8 cellular contexts compared by ENCODE assay signal in the genomic region with DNA sequence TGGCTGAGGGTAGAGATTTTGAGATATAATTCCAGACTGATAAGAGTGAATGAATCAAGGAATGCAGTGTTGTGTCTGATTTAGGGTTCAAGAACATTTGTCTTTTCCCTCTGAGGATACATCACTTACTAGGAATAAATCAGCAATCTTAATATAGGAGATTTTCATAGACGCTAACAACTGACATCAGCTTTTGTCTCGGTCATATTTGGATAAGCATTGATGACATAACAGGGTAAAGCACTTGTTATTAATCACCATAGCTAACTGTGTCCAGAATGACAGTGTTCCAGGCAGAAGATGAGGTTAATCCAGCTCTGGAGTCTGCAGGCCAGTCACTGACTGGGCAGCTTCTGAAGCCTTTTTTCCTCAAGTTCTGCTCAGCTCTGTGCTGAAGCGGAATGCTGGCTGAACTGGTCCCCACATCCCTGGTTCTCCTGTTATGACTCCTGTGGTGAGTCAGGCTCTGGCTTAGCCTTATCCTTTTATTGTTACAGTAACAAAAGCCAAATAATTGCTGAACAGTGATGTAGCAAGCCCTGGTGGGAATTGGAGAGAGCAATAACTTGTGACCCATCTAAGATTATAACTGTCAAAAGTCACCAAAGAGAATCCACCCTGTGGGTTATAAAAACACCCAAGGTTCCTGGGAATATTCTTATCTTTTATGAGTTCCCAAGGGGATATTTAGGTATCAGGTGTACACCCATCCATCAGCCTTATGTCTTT. TPM values are rescaled to one million over a fixed set of nuclear protein-coding genes. Genes with fewer than 3 reads are reported as not detected.
DNase-seq lines count a peak whose midpoint lies in the region; ATAC-seq and TF ChIP-seq lines count a peak whose summit lies in the region.

No MANE protein-coding gene starts in this region.

- CTCF ChIA-PET in activated CD8-positive, alpha-beta T cell treated with anti-CD3 and anti-CD28 coated beads for 36 hours (lab: Charles Lee): interaction anchor here (1.4 to 2.6 kb wide), 4 partner anchors 13 to 391 kb away, joined by 3 to 8 read pairs (median 5); no protein-coding TSS in a partner anchor

- no peaks in the 10 kb centered on the region for H3K27me3 Mint-ChIP-seq in activated CD8-positive, alpha-beta T cell treated with anti-CD3 and anti-CD28 coated beads for 36 hours
- no peaks in the 10 kb centered on the region for H3K27me3 Mint-ChIP-seq in glutamatergic neuron (ENCODE audit: unreplicated experiment)

- TF ChIP-seq CTCF in activated CD8-positive, alpha-beta T cell treated with anti-CD3 and anti-CD28 coated beads for 36 hours (IDR thresholded peaks at IDR 0.05): no peak
- no peak for TF ChIP-seq CTCF in glutamatergic neuron (IDR thresholded peaks at IDR 0.05; ENCODE audit: partially characterized antibody, unreplicated experiment)

- peak; percentile 31 for ATAC-seq in activated CD8-positive, alpha-beta T cell treated with anti-CD3 and anti-CD28 coated beads for 36 hours
- ATAC-seq in sciatic nerve (peak; percentile 89), HG03039 (IDR thresholded peaks at IDR 0.05; ENCODE audit: unreplicated experiment) (no peak)

- H3K4me1 Mint-ChIP-seq in activated CD8-positive, alpha-beta T cell treated with anti-CD3 and anti-CD28 coated beads for 36 hours (ENCODE audit: low read depth): peaks cover 46% of the 10 kb centered on the region
- peaks cover 42% of the 10 kb centered on the region for H3K4me1 Mint-ChIP-seq in glutamatergic neuron (ENCODE audit: low read depth, unreplicated experiment)

- DNase-seq in AG08396 (ENCODE audit: low spot score) (peak; percentile 77), H4 (ENCODE audit: low spot score) (peak; percentile 80), glutamatergic neuron (no peak), sciatic nerve (ENCODE audit: low spot score) (peak; percentile 67), Kasumi-1 (lab: John Stamatoyannopoulos, UW) (no peak), NCI-H2081 treated with DMSO at 0.1 percent for 48 hours (lab: John Stamatoyannopoulos, UW) (no peak)
- DNase-seq in activated CD8-positive, alpha-beta T cell treated with anti-CD3 and anti-CD28 coated beads for 36 hours: peak; percentile 6

- no peaks in the 10 kb centered on the region for H3K9me3 Mint-ChIP-seq in activated CD8-positive, alpha-beta T cell treated with anti-CD3 and anti-CD28 coated beads for 36 hours
- H3K9me3 Mint-ChIP-seq in glutamatergic neuron (ENCODE audit: unreplicated experiment): peaks cover 5% of the 10 kb centered on the region

- peak overlapping the region; percentile 61 for H3K4me3 Mint-ChIP-seq in activated CD8-positive, alpha-beta T cell treated with anti-CD3 and anti-CD28 coated beads for 36 hours
- peak overlapping the region; percentile 10 for H3K4me3 Mint-ChIP-seq in glutamatergic neuron (ENCODE audit: unreplicated experiment)

- no peaks in the 10 kb centered on the region for H3K36me3 Mint-ChIP-seq in activated CD8-positive, alpha-beta T cell treated with anti-CD3 and anti-CD28 coated beads for 36 hours (ENCODE audit: low read depth)
- H3K36me3 Mint-ChIP-seq in glutamatergic neuron (ENCODE audit: unreplicated experiment): no peaks in the 10 kb centered on the region

- intact Hi-C loops in activated CD8-positive, alpha-beta T cell treated with anti-CD3 and anti-CD28 coated beads for 36 hours (cut with micrococcal nuclease): loop anchor here (5.0 kb wide), 1 partner anchor 38 kb away; no protein-coding TSS in a partner anchor
- intact Hi-C loops in sciatic nerve (cut with DNase I): no loop called here

- H3K27ac Mint-ChIP-seq in activated CD8-positive, alpha-beta T cell treated with anti-CD3 and anti-CD28 coated beads for 36 hours: peak overlapping the region; percentile 76
- peak overlapping the region; percentile 36 for H3K27ac Mint-ChIP-seq in glutamatergic neuron (ENCODE audit: unreplicated experiment)

- POLR2A ChIA-PET in activated CD8-positive, alpha-beta T cell treated with anti-CD3 and anti-CD28 coated beads for 36 hours (lab: Charles Lee): no interaction called here

RNA-seq across cellular contexts. Expression of gene FNIP2, which starts 41.8 kb away (rescaled TPM):
- 5.2 and 5.7 TPM in 2 replicates for total RNA-seq in H4 (2014; rRNA removed; shearing (Covaris generic))
- 10 to 100 TPM; 11.2 to 11.7 TPM for total RNA-seq in activated CD8-positive, alpha-beta T cell treated with anti-CD3 and anti-CD28 coated beads for 36 hours
- total RNA-seq in glutamatergic neuron (ENCODE audit: unreplicated experiment) (53.2 TPM), sciatic nerve (48.7 TPM)

Comparison
In these comparisons a context has a peak if more than half of its experiments do, and no peak if none do; other contexts are left out.
1. DNase-seq: peak in AG08396 (single experiment), H4 (single experiment), activated CD8-positive, alpha-beta T cell treated with anti-CD3 and anti-CD28 coated beads for 36 hours (single experiment) and sciatic nerve (single experiment); none in glutamatergic neuron (single experiment), Kasumi-1 (0 of 2) and NCI-H2081 treated with DMSO at 0.1 percent for 48 hours (single experiment).